8 cellular contexts compared by ENCODE assay signal in genomic region chr5:41843456-41844112, GRCh38. TPM values are rescaled to one million over a fixed set of nuclear protein-coding genes. Genes with fewer than 3 reads are reported as not detected.
DNase-seq lines count a peak whose midpoint lies in the region; ATAC-seq and TF ChIP-seq lines count a peak whose summit lies in the region.

No MANE protein-coding gene starts in this region.

- WGBS in hepatocyte (ENCODE audit: low lambda C conversion rate, missing lambda C conversion rate): 32% methylated on average over 5 of the region's 5 CpGs

- H3K27me3 ChIP-seq in hepatocyte: no peaks in the 10 kb centered on the region

- DNase-seq in D341Med (ENCODE audit: low spot score) (peak; percentile 45), NCI-H345 treated with DMSO at 0.1 percent for 48 hours (lab: John Stamatoyannopoulos, UW; ENCODE audit: unreplicated experiment) (peak; percentile 2), amniotic stem cell (lab: John Stamatoyannopoulos, UW) (peak; percentile 41), hepatocyte (ENCODE audit: low spot score) (peak; percentile 82), smooth muscle cell of the brain vasculature (ENCODE audit: low read depth, low spot score) (peak; percentile 39)

- peak; percentile 89 for TF ChIP-seq CTCF in hepatocyte (IDR thresholded peaks at IDR 0.05; ENCODE audit: poor library complexity)

- no peaks in the 10 kb centered on the region for H3K36me3 ChIP-seq in hepatocyte (replicated peaks; ENCODE audit: insufficient read depth, low read depth)

- no peaks in the 10 kb centered on the region for H4K20me1 ChIP-seq in hepatocyte (ENCODE audit: insufficient read depth, poor library complexity, severe bottlenecking)

- no peak overlapping the region for H3K4me3 ChIP-seq in hepatocyte

- no peaks in the 10 kb centered on the region for H3K9me2 ChIP-seq in hepatocyte (replicated peaks; ENCODE audit: insufficient read depth)

- no peaks in the 10 kb centered on the region for H3K79me2 ChIP-seq in hepatocyte

- H2AFZ ChIP-seq in hepatocyte: no peak overlapping the region

- no peaks in the 10 kb centered on the region for H3K9me3 ChIP-seq in hepatocyte (ENCODE audit: low read depth)

- no peak overlapping the region for H3K4me2 ChIP-seq in hepatocyte

- H3K27ac ChIP-seq in hepatocyte: no peak overlapping the region

- H3K4me1 ChIP-seq in hepatocyte (ENCODE audit: insufficient read depth): no peaks in the 10 kb centered on the region

- peak; percentile 71 for ATAC-seq in GM19395 (IDR thresholded peaks at IDR 0.05; ENCODE audit: unreplicated experiment)
- ATAC-seq in HG03354 (IDR thresholded peaks at IDR 0.05; ENCODE audit: poor library complexity, severe bottlenecking, unreplicated experiment): peak; percentile 67
- ATAC-seq in GM18861 (IDR thresholded peaks at IDR 0.05; ENCODE audit: unreplicated experiment): no peak

RNA-seq across cellular contexts. Expression of gene OXCT1, which starts 26.6 kb away (rescaled TPM):
- total RNA-seq in hepatocyte: 12.6 and 16.9 TPM in 2 replicates
- 7.8 and 12.4 TPM in 2 replicates for polyA plus RNA-seq in hepatocyte

Comparison
In these comparisons a context has a peak if more than half of its experiments do, and no peak if none do; other contexts are left out.
1. DNase-seq: peak in every context shown above with its lines; median percentile 82 in hepatocyte; 45 in D341Med; 41 in amniotic stem cell; 39 in smooth muscle cell of the brain vasculature; 2 in NCI-H345 treated with DMSO at 0.1 percent for 48 hours.